Comparison of ENCODE assay signal across 25 cellular contexts in the genomic region with DNA sequence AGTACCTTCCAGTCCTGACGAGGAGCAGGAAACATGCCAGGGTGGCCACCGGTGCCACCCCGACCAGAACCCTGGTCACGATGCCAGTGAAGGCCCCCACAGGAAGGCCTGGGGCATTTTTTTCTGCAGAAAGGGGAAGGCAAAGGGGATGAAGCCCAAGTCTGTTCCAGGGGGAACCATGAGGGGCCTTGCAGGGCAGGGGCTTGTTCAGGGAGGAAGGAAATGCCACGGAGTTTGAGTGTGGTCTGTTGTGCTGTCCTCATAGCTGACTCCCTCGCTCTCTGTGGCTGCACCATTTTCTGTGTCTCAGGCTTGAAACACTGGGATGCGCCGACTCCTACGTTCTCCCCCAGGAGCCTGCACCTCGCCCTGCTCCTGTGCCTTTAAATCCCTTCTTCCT. TPM values are rescaled to one million over a fixed set of nuclear protein-coding genes. Genes with fewer than 3 reads are reported as not detected.
DNase-seq lines count a peak whose midpoint lies in the region; ATAC-seq and TF ChIP-seq lines count a peak whose summit lies in the region.
"Had no signal": no experiment of that assay in that cellular context is flagged by ENCODE, and none has a peak within 500 bp of the region (broad histone marks: within the 10 kb centered on the region; RNA-seq: fewer than 3 reads in every experiment).

No MANE protein-coding gene starts in this region.

- peaks cover 7 to 12% of the 10 kb centered on the region in 2 donors for H3K36me3 Mint-ChIP-seq in CD14-positive monocyte
- no peaks in the 10 kb centered on the region for H3K36me3 Mint-ChIP-seq in stimulated activated effector memory CD8-positive, alpha-beta T cell treated with anti-CD3 and anti-CD28 coated beads, Interleukin-12 subunit alpha, Interleukin-12 subunit beta, amount 100 ng/mL, for 72 hours

- TF ChIP-seq CTCF in CD14-positive monocyte (IDR thresholded peaks at IDR 0.05), result no peak

- H3K27me3 Mint-ChIP-seq in CD14-positive monocyte (ENCODE audit: low read depth in 3 of 3), result peaks cover 42 to 72% (median 61%) of the 10 kb centered on the region in 3 donors

- no peak for DNase-seq in CD14-positive monocyte (ENCODE audit: low spot score)
- peak; percentile 71 for DNase-seq in MV-4-11 (lab: John Stamatoyannopoulos, UW)
- DNase-seq in left kidney (ENCODE audit: low read depth, low spot score), result peak; percentile 3
- DNase-seq in stimulated activated effector memory CD8-positive, alpha-beta T cell treated with anti-CD3 and anti-CD28 coated beads, Interleukin-12 subunit alpha, Interleukin-12 subunit beta, amount 100 ng/mL, for 72 hours (ENCODE audit: low spot score in 2 of 2), result no peak
- no peak for DNase-seq in activated CD8-positive, alpha-beta memory T cell treated with anti-CD3 and anti-CD28 coated beads, Interleukin-2, amount 50 U/mL, for 48 hours
- DNase-seq: activated CD4-positive, alpha-beta T cell treated with anti-CD3 and anti-CD28 coated beads for 4 hours; activated effector memory CD4-positive, alpha-beta T cell treated with anti-CD3 and anti-CD28 coated beads, Interleukin-2, amount 50 U/mL, for 16 hours; activated T-cell treated with anti-CD3 and anti-CD28 coated beads for 4 hours; CD4-positive, alpha-beta T cell; effector CD8-positive, alpha-beta T cell; hippocampal formation; left colon; MM.1S; NCI-H146; NCI-H446; NCI-H774; SJCRH30; stimulated activated CD4-positive, alpha-beta T cell treated with anti-CD3 and anti-CD28 coated beads, Interleukin-4, amount 100 ng/mL, for 24 hours; T-helper 9 cell had no signal

- peak overlapping the region in 3 of 7 donors; percentile 15 to 62 (median 32) for H3K27ac Mint-ChIP-seq in CD14-positive monocyte
- peak overlapping the region; percentile 38 for H3K27ac Mint-ChIP-seq in stimulated activated effector memory CD8-positive, alpha-beta T cell treated with anti-CD3 and anti-CD28 coated beads, Interleukin-12 subunit alpha, Interleukin-12 subunit beta, amount 100 ng/mL, for 72 hours
- H3K27ac Mint-ChIP-seq: activated naive CD8-positive, alpha-beta T cell; CD4-positive, alpha-beta T cell; memory B cell had no signal

- H3K9me3 Mint-ChIP-seq in CD14-positive monocyte, result peaks cover 10 to 24% (median 20%) of the 10 kb centered on the region in 7 donors
- no peaks in the 10 kb centered on the region for H3K9me3 Mint-ChIP-seq in stimulated activated effector memory CD8-positive, alpha-beta T cell treated with anti-CD3 and anti-CD28 coated beads, Interleukin-12 subunit alpha, Interleukin-12 subunit beta, amount 100 ng/mL, for 72 hours
- H3K9me3 Mint-ChIP-seq: CD4-positive, alpha-beta T cell; memory B cell had no signal

- intact Hi-C loops in CD14-positive monocyte (cut with micrococcal nuclease), result no loop called here

- H3K4me1 Mint-ChIP-seq in CD14-positive monocyte, result peaks cover 55% of the 10 kb centered on the region
- no peaks in the 10 kb centered on the region for H3K4me1 Mint-ChIP-seq in stimulated activated effector memory CD8-positive, alpha-beta T cell treated with anti-CD3 and anti-CD28 coated beads, Interleukin-12 subunit alpha, Interleukin-12 subunit beta, amount 100 ng/mL, for 72 hours

- peak overlapping the region; percentile 57 to 84 for H3K4me3 Mint-ChIP-seq in CD14-positive monocyte
- no peak overlapping the region for H3K4me3 Mint-ChIP-seq in stimulated activated effector memory CD8-positive, alpha-beta T cell treated with anti-CD3 and anti-CD28 coated beads, Interleukin-12 subunit alpha, Interleukin-12 subunit beta, amount 100 ng/mL, for 72 hours
- H3K4me3 Mint-ChIP-seq: activated naive CD8-positive, alpha-beta T cell; CD4-positive, alpha-beta T cell; memory B cell had no signal

- ATAC-seq in stimulated activated effector memory CD8-positive, alpha-beta T cell treated with anti-CD3 and anti-CD28 coated beads, Interleukin-12 subunit alpha, Interleukin-12 subunit beta, amount 100 ng/mL, for 72 hours, result no peak
- ATAC-seq in GM19455 (IDR thresholded peaks at IDR 0.05; ENCODE audit: unreplicated experiment), result no peak
- ATAC-seq in GM18858 (IDR thresholded peaks at IDR 0.05; ENCODE audit: unreplicated experiment), result no peak
- ATAC-seq: gastroesophageal sphincter, K562, left colon had no signal

RNA-seq across cellular contexts. Expression of a gene that starts 27.5 kb away (rescaled TPM):
- polyA plus RNA-seq in CD14-positive monocyte, result under 1 TPM; 0.09 to 0.22 TPM

RNA-seq across cellular contexts. Expression of a gene that starts 38.9 kb away (rescaled TPM):
- not detected for polyA plus RNA-seq in CD14-positive monocyte
- polyA plus RNA-seq: K562 had no signal

Comparison
In these comparisons a context has a peak if more than half of its experiments do, and no peak if none do; other contexts are left out.
1. DNase-seq: peak in MV-4-11 (single experiment) and left kidney (single experiment); none in CD14-positive monocyte (single experiment), stimulated activated effector memory CD8-positive, alpha-beta T cell treated with anti-CD3 and anti-CD28 coated beads, Interleukin-12 subunit alpha, Interleukin-12 subunit beta, amount 100 ng/mL, for 72 hours (0 of 2) and activated CD8-positive, alpha-beta memory T cell treated with anti-CD3 and anti-CD28 coated beads, Interleukin-2, amount 50 U/mL, for 48 hours (single experiment).